Comparison of ENCODE assay signal across 3 cellular contexts in genomic region chrX:49206543-49206942, GRCh38. TPM values are rescaled to one million over a fixed set of nuclear protein-coding genes. Genes with fewer than 3 reads are reported as not detected.
"Had no signal": no experiment of that assay in that cellular context is flagged by ENCODE, and none has a peak within 500 bp of the region (broad histone marks: within the 10 kb centered on the region; RNA-seq: fewer than 3 reads in every experiment).

No MANE protein-coding gene starts in this region.

- DNase-seq: GDM1, GF-D8 had no signal

RNA-seq across cellular contexts. Expression of gene CACNA1F, which starts 26.6 kb away (rescaled TPM):
- total RNA-seq: G401 had no signal
